ENCODE assay signal across 20 cellular contexts in the genomic region with DNA sequence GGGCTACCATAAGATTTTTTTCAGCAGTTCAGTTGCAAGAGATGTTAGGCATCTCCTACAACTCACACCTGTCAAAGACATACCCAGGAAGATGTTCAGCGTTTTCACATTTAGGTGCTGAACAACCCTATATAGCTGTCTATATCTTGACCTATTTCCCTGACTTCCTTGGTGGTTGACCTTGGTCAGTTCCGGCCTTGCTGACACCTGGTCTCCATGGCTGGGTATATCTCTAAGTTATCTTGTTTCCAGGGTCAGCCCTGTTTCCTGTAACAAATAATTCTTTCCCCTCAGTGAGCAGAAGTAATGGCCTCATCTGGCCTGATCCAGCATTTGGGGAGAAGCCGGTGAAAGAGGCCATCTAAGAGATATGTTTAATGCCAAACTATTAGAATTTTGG. TPM values are rescaled to one million over a fixed set of nuclear protein-coding genes. Genes with fewer than 3 reads are reported as not detected.
DNase-seq lines count a peak whose midpoint lies in the region; ATAC-seq, FAIRE-seq and TF ChIP-seq lines count a peak whose summit lies in the region.
"Had no signal": no experiment of that assay in that cellular context is flagged by ENCODE, and none has a peak within 500 bp of the region (broad histone marks: within the 10 kb centered on the region; RNA-seq: fewer than 3 reads in every experiment).

No MANE protein-coding gene starts in this region.

- peaks cover 36 to 51% (median 37%) of the 10 kb centered on the region in 3 donors for H3K4me1 Mint-ChIP-seq in CD8-positive, alpha-beta memory T cell
- H3K4me1 Mint-ChIP-seq in stimulated activated effector memory CD8-positive, alpha-beta T cell treated with anti-CD3 and anti-CD28 coated beads, Interleukin-12 subunit alpha, Interleukin-12 subunit beta, amount 100 ng/mL, for 72 hours, result peaks cover 60% of the 10 kb centered on the region

- no peaks in the 10 kb centered on the region for H3K27me3 ChIP-seq in CD8-positive, alpha-beta memory T cell (ENCODE audit: insufficient read depth, low read length, poor library complexity, severe bottlenecking)
- H3K27me3 ChIP-seq in SU-DHL-6 (ENCODE audit: low read length), result no peaks in the 10 kb centered on the region
- no peaks in the 10 kb centered on the region for H3K27me3 ChIP-seq in keratinocyte (ENCODE audit: control insufficient read depth, extremely low read depth, insufficient read depth, low read length)
- H3K27me3 ChIP-seq: cardiac muscle cell, dorsolateral prefrontal cortex, gastroesophageal sphincter, thyroid gland had no signal

- no peak for FAIRE-seq in keratinocyte (lab: Jason Lieb, UNC)
- FAIRE-seq: G401.6 had no signal

- H3F3A ChIP-seq in SU-DHL-6 (ENCODE audit: insufficient read depth), result peaks cover 92% of the 10 kb centered on the region

- no peak overlapping the region for H2AFZ ChIP-seq in SU-DHL-6 (ENCODE audit: low read depth, low read length, severe bottlenecking)
- H2AFZ ChIP-seq in keratinocyte (ENCODE audit: control insufficient read depth, low read length), result no peak overlapping the region
- H2AFZ ChIP-seq: GM23338 had no signal

- no peak overlapping the region for H3K27ac ChIP-seq in CD8-positive, alpha-beta memory T cell (ENCODE audit: low read depth, low read length)
- peak overlapping the region; percentile 99 for H3K27ac ChIP-seq in SU-DHL-6 (ENCODE audit: low read depth, low read length)
- no peak overlapping the region for H3K27ac ChIP-seq in keratinocyte (ENCODE audit: control insufficient read depth, insufficient read depth, low read length)
- H3K27ac ChIP-seq: cardiac muscle cell, thyroid gland, WERI-Rb-1 had no signal

- no peak overlapping the region for H3K4me3 ChIP-seq in CD8-positive, alpha-beta memory T cell (ENCODE audit: low read length)
- peak overlapping the region; percentile 5 for H3K4me3 ChIP-seq in SU-DHL-6 (ENCODE audit: insufficient read depth, low read length, poor library complexity, severe bottlenecking)
- no peak overlapping the region for H3K4me3 ChIP-seq in keratinocyte (ENCODE audit: control insufficient read depth in 2 of 3, extremely low read depth in 1 of 3, insufficient read depth in 2 of 3, low read depth in 1 of 3, low read length in 3 of 3)
- H3K4me3 ChIP-seq: cardiac muscle cell, dorsolateral prefrontal cortex, gastroesophageal sphincter, GM23338, thyroid gland had no signal

- H3K9me3 ChIP-seq in CD8-positive, alpha-beta memory T cell (ENCODE audit: low read length), result no peaks in the 10 kb centered on the region
- H3K9me3 ChIP-seq in SU-DHL-6 (ENCODE audit: insufficient read depth, low read length) (no peaks in the 10 kb centered on the region), keratinocyte (ENCODE audit: control insufficient read depth, low read depth, low read length) (no peaks in the 10 kb centered on the region)
- H3K9me3 ChIP-seq: gastroesophageal sphincter, thyroid gland had no signal

- dilution Hi-C loops in keratinocyte (cut with MboI; ENCODE audit: extremely low pct_ligation_motif_present, low sequenced_read_pairs), result no loop called here

- peak overlapping the region in 2 of 7 donors; percentile 87 to 99 for H3K4me3 Mint-ChIP-seq in CD8-positive, alpha-beta memory T cell
- H3K4me3 Mint-ChIP-seq in stimulated activated effector memory CD8-positive, alpha-beta T cell treated with anti-CD3 and anti-CD28 coated beads, Interleukin-12 subunit alpha, Interleukin-12 subunit beta, amount 100 ng/mL, for 72 hours, result peak overlapping the region; percentile 99
- H3K4me3 Mint-ChIP-seq: activated CD8-positive, alpha-beta T cell treated with anti-CD3 and anti-CD28 coated beads, Interleukin-2, amount 10 ng/mL, durations not matched to agents 7 days and 5 days; GM23338 had no signal

- no peak for DNase-seq in CD8-positive, alpha-beta memory T cell
- no peak for DNase-seq in keratinocyte (ENCODE audit: low read depth, low spot score)
- no peak for DNase-seq in stimulated activated effector memory CD8-positive, alpha-beta T cell treated with anti-CD3 and anti-CD28 coated beads, Interleukin-12 subunit alpha, Interleukin-12 subunit beta, amount 100 ng/mL, for 72 hours (ENCODE audit: low spot score in 2 of 2)
- no peak for DNase-seq in NCI-H1105 (lab: John Stamatoyannopoulos, UW)
- DNase-seq in T-helper 1 cell, result no peak
- DNase-seq in NAMALWA (ENCODE audit: low spot score), result no peak
- DNase-seq: activated CD8-positive, alpha-beta T cell treated with anti-CD3 and anti-CD28 coated beads, Interleukin-2, amount 10 ng/mL, durations not matched to agents 7 days and 5 days; activated T-cell treated with anti-CD3 and anti-CD28 coated beads, Interleukin-2, amount 50 U/mL, for 24 hours; mesendoderm; NCI-H1048; NCI-H526 treated with DMSO at 0.1 percent for 48 hours; SHP77 treated with DMSO at 0.1 percent for 48 hours; thyroid gland had no signal

- ATAC-seq in stimulated activated effector memory CD8-positive, alpha-beta T cell treated with anti-CD3 and anti-CD28 coated beads, Interleukin-12 subunit alpha, Interleukin-12 subunit beta, amount 100 ng/mL, for 72 hours, result no peak
- ATAC-seq: activated CD8-positive, alpha-beta T cell treated with anti-CD3 and anti-CD28 coated beads, Interleukin-2, amount 10 ng/mL, durations not matched to agents 7 days and 5 days; gastroesophageal sphincter; GM23338 had no signal

- H3K27me3 Mint-ChIP-seq in CD8-positive, alpha-beta memory T cell, result peaks cover 0 to 12% of the 10 kb centered on the region in 2 donors
- H3K27me3 Mint-ChIP-seq: activated T-cell treated with anti-CD3 and anti-CD28 coated beads, Interleukin-2, amount 50 U/mL, for 24 hours had no signal

- H3K79me2 ChIP-seq in SU-DHL-6 (ENCODE audit: insufficient read depth, low read length) (peaks cover 52% of the 10 kb centered on the region), keratinocyte (ENCODE audit: control insufficient read depth, insufficient read depth, low read length) (peaks cover 24% of the 10 kb centered on the region)

- H4K20me1 ChIP-seq in SU-DHL-6 (ENCODE audit: low read depth, low read length) (peaks cover 2% of the 10 kb centered on the region; the same call in 1 of the 2 replicates), keratinocyte (ENCODE audit: control insufficient read depth, extremely low read depth, insufficient read depth, low read length) (peaks cover 6% of the 10 kb centered on the region)

- H3K36me3 ChIP-seq in CD8-positive, alpha-beta memory T cell (ENCODE audit: insufficient read depth, low read length), result peaks cover 11% of the 10 kb centered on the region
- H3K36me3 ChIP-seq in SU-DHL-6 (ENCODE audit: low read length) (peaks cover 25% of the 10 kb centered on the region), keratinocyte (ENCODE audit: control insufficient read depth in 2 of 2, extremely low read depth in 1 of 2, insufficient read depth in 2 of 2, low read length in 2 of 2) (peaks cover 5 to 6% of the 10 kb centered on the region in 2 experiments)
- H3K36me3 ChIP-seq: cardiac muscle cell had no signal

- no peaks in the 10 kb centered on the region for H3K9me2 ChIP-seq in SU-DHL-6 (replicated peaks; ENCODE audit: insufficient read depth, low read length)

- H3K9me1 ChIP-seq in keratinocyte (ENCODE audit: control insufficient read depth, extremely low read depth, insufficient read depth, low read length), result no peaks in the 10 kb centered on the region

- POLR2A ChIA-PET in CD8-positive, alpha-beta memory T cell (lab: Charles Lee), result no interaction called here

- peak overlapping the region in 7 of 8 donors; percentile 68 to 100 (median 99) for H3K27ac Mint-ChIP-seq in CD8-positive, alpha-beta memory T cell
- peak overlapping the region; percentile 91 for H3K27ac Mint-ChIP-seq in stimulated activated effector memory CD8-positive, alpha-beta T cell treated with anti-CD3 and anti-CD28 coated beads, Interleukin-12 subunit alpha, Interleukin-12 subunit beta, amount 100 ng/mL, for 72 hours
- H3K27ac Mint-ChIP-seq: GM23338 had no signal

- H3K36me3 Mint-ChIP-seq in CD8-positive, alpha-beta memory T cell, result peaks cover 11 to 25% (median 13%) of the 10 kb centered on the region in 3 donors
- H3K36me3 Mint-ChIP-seq in stimulated activated effector memory CD8-positive, alpha-beta T cell treated with anti-CD3 and anti-CD28 coated beads, Interleukin-12 subunit alpha, Interleukin-12 subunit beta, amount 100 ng/mL, for 72 hours, result peaks cover 45% of the 10 kb centered on the region

- H3K4me1 ChIP-seq in CD8-positive, alpha-beta memory T cell (ENCODE audit: insufficient read depth, low read length), result peaks cover 27% of the 10 kb centered on the region
- peaks cover 46% of the 10 kb centered on the region for H3K4me1 ChIP-seq in keratinocyte (ENCODE audit: control insufficient read depth, extremely low read depth, insufficient read depth, low read length)

- H3K4me2 ChIP-seq in SU-DHL-6 (ENCODE audit: low read depth, low read length, poor library complexity, severe bottlenecking) (peak overlapping the region; percentile 90), keratinocyte (ENCODE audit: control insufficient read depth, extremely low read depth, insufficient read depth, low read depth, low read length) (peak overlapping the region; percentile 33)
- H3K4me2 ChIP-seq: GM23338 had no signal

- H3K9ac ChIP-seq in SU-DHL-6 (ENCODE audit: low read length) (peak overlapping the region; percentile 97), keratinocyte (ENCODE audit: control insufficient read depth, extremely low read depth, insufficient read depth, low read length) (no peak overlapping the region)

- TF ChIP-seq CTCF in SU-DHL-6 (IDR thresholded peaks at IDR 0.05; ENCODE audit: insufficient read depth, low read length, poor library complexity, severe bottlenecking) (no peak), keratinocyte (optimal IDR thresholded peaks at IDR 0.05 in 1 of 3, IDR thresholded peaks at IDR 0.05 in 1 of 3, conservative IDR thresholded peaks at IDR 0.05 in 1 of 3; ENCODE audit: extremely low read depth in 1 of 3, insufficient read depth in 2 of 3, low read length in 3 of 3) (no peak)

- no peaks in the 10 kb centered on the region for H3K9me3 Mint-ChIP-seq in CD8-positive, alpha-beta memory T cell
- no peaks in the 10 kb centered on the region for H3K9me3 Mint-ChIP-seq in stimulated activated effector memory CD8-positive, alpha-beta T cell treated with anti-CD3 and anti-CD28 coated beads, Interleukin-12 subunit alpha, Interleukin-12 subunit beta, amount 100 ng/mL, for 72 hours
- H3K9me3 Mint-ChIP-seq: activated T-cell treated with anti-CD3 and anti-CD28 coated beads, Interleukin-2, amount 50 U/mL, for 24 hours; GM23338 had no signal

- CTCF ChIA-PET in CD8-positive, alpha-beta memory T cell (lab: Charles Lee), result no interaction called here

RNA-seq across cellular contexts. Expression of gene BTG2, which starts 2.4 kb away (rescaled TPM):
- total RNA-seq in CD8-positive, alpha-beta memory T cell, result 100 to 1,000 TPM in 1 of 2 experiments, 10 to 100 TPM in 1; 97.8 to 102 TPM
- 138 TPM for polyA plus RNA-seq in CD8-positive, alpha-beta memory T cell
- polyA plus RNA-seq in keratinocyte, result 52.4 to 230 TPM (median 117 TPM) in 3 replicates
- polyA plus RNA-seq in keratinocyte (2011; ENCODE audit: low read depth), result 28.0 TPM
- polyA plus RNA-seq in keratinocyte (2011; cell fraction: cytosol; rRNA removed), result 84.3 and 101 TPM in 2 replicates
- 278 and 325 TPM in 2 replicates for polyA plus RNA-seq in keratinocyte (2011; cell fraction: nucleus; rRNA removed)
- polyA plus RNA-seq in keratinocyte (2012; ENCODE audit: low replicate concordance), result 34.6 and 187 TPM in 2 replicates
- polyA minus RNA-seq in keratinocyte, result 23.8 to 191 TPM (median 82.3 TPM) in 3 replicates
- 155 TPM for polyA minus RNA-seq in keratinocyte (2011; cell fraction: cytosol; rRNA and poly(A)+ RNA removed)
- polyA minus RNA-seq in keratinocyte (2011; cell fraction: nucleus; rRNA and poly(A)+ RNA removed), result 145 and 173 TPM in 2 replicates

RNA-seq across cellular contexts. Expression of gene FMOD, which starts 48.0 kb away (rescaled TPM):
- total RNA-seq in CD8-positive, alpha-beta memory T cell, result 1 to 10 TPM in 1 of 2 experiments, under 1 TPM in 1; 0.51 to 1.2 TPM
- not detected for polyA plus RNA-seq in CD8-positive, alpha-beta memory T cell
- polyA plus RNA-seq in keratinocyte, result 0.39 to 0.47 TPM (median 0.44 TPM) in 3 replicates
- not detected for polyA plus RNA-seq in keratinocyte (2011; ENCODE audit: low read depth)
- 0.18 and 0.27 TPM in 2 replicates for polyA plus RNA-seq in keratinocyte (2011; cell fraction: cytosol; rRNA removed)
- 0.47 TPM in 2 replicates for polyA plus RNA-seq in keratinocyte (2011; cell fraction: nucleus; rRNA removed)
- 0.06 and 0.29 TPM in 2 replicates for polyA plus RNA-seq in keratinocyte (2012; ENCODE audit: low replicate concordance)
- 0.46 TPM in 1 of 3 replicates, not detected in the others for polyA minus RNA-seq in keratinocyte
- not detected for polyA minus RNA-seq in keratinocyte (2011; cell fraction: cytosol; rRNA and poly(A)+ RNA removed)
- 0.62 TPM in 1 of 2 replicates, not detected in the other for polyA minus RNA-seq in keratinocyte (2011; cell fraction: nucleus; rRNA and poly(A)+ RNA removed)
- total RNA-seq: activated CD8-positive, alpha-beta T cell treated with anti-CD3 and anti-CD28 coated beads, Interleukin-2, amount 10 ng/mL, durations not matched to agents 7 days and 5 days had no signal
